In genomic region chr1:53913352-53914043, GRCh38 we compare ENCODE assay signal across 25 cellular contexts. TPM values are rescaled to one million over a fixed set of nuclear protein-coding genes. Genes with fewer than 3 reads are reported as not detected.
DNase-seq lines count a peak whose midpoint lies in the region; ATAC-seq and TF ChIP-seq lines count a peak whose summit lies in the region.
"Had no signal": no experiment of that assay in that cellular context is flagged by ENCODE, and none has a peak within 500 bp of the region (broad histone marks: within the 10 kb centered on the region; RNA-seq: fewer than 3 reads in every experiment).

No MANE protein-coding gene starts in this region.

- no peaks in the 10 kb centered on the region for H3K9me3 Mint-ChIP-seq in CD4-positive, alpha-beta T cell
- H3K9me3 Mint-ChIP-seq: CD4-positive, alpha-beta memory T cell; natural killer cell; stimulated activated naive B cell treated with anti-CD40 and anti-IgM and Interleukin-4, amounts not matched to agents 10 μg/mL and 1 μg/mL and 100 μg/mL, for 72 hours had no signal

- H3K4me1 Mint-ChIP-seq in CD4-positive, alpha-beta T cell (ENCODE audit: low read depth): no peaks in the 10 kb centered on the region
- H3K4me1 Mint-ChIP-seq: stimulated activated naive B cell treated with anti-CD40 and anti-IgM and Interleukin-4, amounts not matched to agents 10 μg/mL and 1 μg/mL and 100 μg/mL, for 72 hours had no signal

- no peaks in the 10 kb centered on the region for H3K4me1 ChIP-seq in HCT116 (ENCODE audit: control insufficient read depth in 1 of 2, insufficient read depth in 2 of 2, low read length in 2 of 2)

- no peak overlapping the region for H3K4me3 Mint-ChIP-seq in CD4-positive, alpha-beta T cell
- H3K4me3 Mint-ChIP-seq: CD4-positive, alpha-beta memory T cell; natural killer cell; stimulated activated naive B cell treated with anti-CD40 and anti-IgM and Interleukin-4, amounts not matched to agents 10 μg/mL and 1 μg/mL and 100 μg/mL, for 72 hours had no signal

- BruUV-seq in HCT116 (replicated peaks; lab: Mats Ljungman, UMichigan): no TSS peak

- TF ChIP-seq RAD21 in HCT116 (IDR thresholded peaks at IDR 0.05; ENCODE audit: low read depth): peak; percentile 42; the same call in 1 of the 2 replicates

- POLR2A ChIA-PET in CD4-positive, alpha-beta T cell (lab: Charles Lee): no interaction called here
- POLR2A ChIA-PET in HCT116 (lab: Charles Lee): no interaction called here

- no peaks in the 10 kb centered on the region for H3K9me3 ChIP-seq in CD4-positive, alpha-beta T cell (ENCODE audit: control insufficient read depth, low read length)
- H3K9me3 ChIP-seq in HCT116 (ENCODE audit: control insufficient read depth in 1 of 2, insufficient read depth in 1 of 2, low read depth in 1 of 2, low read length in 2 of 2): no peaks in the 10 kb centered on the region
- H3K9me3 ChIP-seq: MG63 had no signal

- no peak overlapping the region for H2AFZ ChIP-seq in HCT116 (ENCODE audit: low read depth, low read length, poor library complexity, severe bottlenecking)

- no peaks in the 10 kb centered on the region for H3K36me3 ChIP-seq in HCT116 (ENCODE audit: control insufficient read depth in 1 of 2, insufficient read depth in 2 of 2, low read length in 2 of 2)
- H3K36me3 ChIP-seq: cardiac muscle cell had no signal

- CTCF ChIA-PET in CD4-positive, alpha-beta T cell (lab: Charles Lee): interaction anchor here (0.9 kb wide), 1 partner anchor 46 kb away, joined by 3 read pairs; no protein-coding TSS in a partner anchor
- CTCF ChIA-PET in HCT116 (lab: Charles Lee): interaction anchor here (0.6 to 1.4 kb wide), 4 partner anchors 32 to 493 kb away, joined by 3 to 5 read pairs (median 4); partner anchors contain the start of genes IFT25 and LRRC42

- H3K27me3 ChIP-seq in CD4-positive, alpha-beta T cell (ENCODE audit: control insufficient read depth, insufficient read depth, low read length): no peaks in the 10 kb centered on the region
- H3K27me3 ChIP-seq in HCT116 (ENCODE audit: insufficient read depth, low read length): no peaks in the 10 kb centered on the region
- H3K27me3 ChIP-seq: cardiac muscle cell, MG63 had no signal

- H3K36me3 Mint-ChIP-seq in CD4-positive, alpha-beta T cell (ENCODE audit: low read depth): peaks cover 42% of the 10 kb centered on the region
- H3K36me3 Mint-ChIP-seq: natural killer cell had no signal

- DNase-seq in CD4-positive, alpha-beta T cell: no peak
- DNase-seq in HCT116 (ENCODE audit: low read depth, low spot score) (no peak), left colon (no peak), iPS-NIHi7 (ENCODE audit: extremely low spot score) (no peak)
- DNase-seq in stimulated activated CD4-positive, alpha-beta T cell treated with anti-CD3 and anti-CD28 coated beads, Interleukin-4, amount 100 ng/mL, for 1 hour: no peak
- DNase-seq: activated CD4-positive, alpha-beta T cell treated with anti-CD3 and anti-CD28 coated beads, Interleukin-2, amount 50 U/mL, for 48 hours; amygdala; CD4-positive, alpha-beta memory T cell; IMR-90; mesendoderm; MG63; natural killer cell; NCI-H1436; NCI-H226; stimulated activated naive B cell treated with anti-CD40 and anti-IgM and Interleukin-4, amounts not matched to agents 10 μg/mL and 1 μg/mL and 100 μg/mL, for 72 hours; WERI-Rb-1 had no signal

- H3K79me2 ChIP-seq in HCT116 (ENCODE audit: insufficient read depth, low read length): no peaks in the 10 kb centered on the region

- intact Hi-C loops in CD4-positive, alpha-beta T cell (cut with DNase I, micrococcal nuclease): no loop called here
- intact Hi-C loops in HCT116 (cut with micrococcal nuclease) (no loop called here), left colon (cut with DNase I, micrococcal nuclease) (no loop called here)

- no peak overlapping the region for H3K27ac ChIP-seq in CD4-positive, alpha-beta T cell (ENCODE audit: low read depth, low read length)
- H3K27ac ChIP-seq in HCT116 (ENCODE audit: low read depth, low read length): no peak overlapping the region
- H3K27ac ChIP-seq in angular gyrus (ENCODE audit: low read depth, low read length): peak overlapping the region; percentile 54
- H3K27ac ChIP-seq: cardiac muscle cell, WERI-Rb-1 had no signal

- no peaks in the 10 kb centered on the region for H3K27me3 Mint-ChIP-seq in CD4-positive, alpha-beta T cell
- H3K27me3 Mint-ChIP-seq: CD4-positive, alpha-beta memory T cell; stimulated activated naive B cell treated with anti-CD40 and anti-IgM and Interleukin-4, amounts not matched to agents 10 μg/mL and 1 μg/mL and 100 μg/mL, for 72 hours had no signal

- H3K9ac ChIP-seq in HCT116 (ENCODE audit: low read length): no peak overlapping the region

- no peaks in the 10 kb centered on the region for H4K20me1 ChIP-seq in HCT116 (ENCODE audit: insufficient read depth)

- H3K27ac Mint-ChIP-seq in CD4-positive, alpha-beta T cell: no peak overlapping the region
- H3K27ac Mint-ChIP-seq: natural killer cell; stimulated activated naive B cell treated with anti-CD40 and anti-IgM and Interleukin-4, amounts not matched to agents 10 μg/mL and 1 μg/mL and 100 μg/mL, for 72 hours had no signal

- H3K4me3 ChIP-seq in HCT116 (replicated peaks in 1 of 2; ENCODE audit: low read depth in 1 of 2, low read length in 2 of 2): no peak overlapping the region
- H3K4me3 ChIP-seq: cardiac muscle cell, MG63 had no signal

- TF ChIP-seq POLR2A in HCT116 (IDR thresholded peaks at IDR 0.05; ENCODE audit: borderline replicate concordance, extremely low read depth, insufficient read depth, insufficient read length): no peak

- no peaks in the 10 kb centered on the region for H3K9me2 ChIP-seq in HCT116 (ENCODE audit: insufficient read depth)

- no peak overlapping the region for H3K4me2 ChIP-seq in HCT116 (ENCODE audit: low read length)

- peak; percentile 39 for ATAC-seq in CD4-positive, alpha-beta T cell (ENCODE audit: poor library complexity)
- ATAC-seq in HCT116: 0 out of 2 replicates have a peak, but pooled peaks have one; percentile 42
- peak; percentile 93 for ATAC-seq in left colon
- ATAC-seq in GM21786 (IDR thresholded peaks at IDR 0.05; ENCODE audit: unreplicated experiment): no peak
- no peak for ATAC-seq in GM18861 (IDR thresholded peaks at IDR 0.05; ENCODE audit: unreplicated experiment)
- ATAC-seq: natural killer cell; stimulated activated naive B cell treated with anti-CD40 and anti-IgM and Interleukin-4, amounts not matched to agents 10 μg/mL and 1 μg/mL and 100 μg/mL, for 72 hours had no signal

- RAD21 ChIA-PET in HCT116 (lab: Charles Lee; ENCODE audit: low non-redundant PET in 1 of 2, low total read pairs in 2 of 2, uncharacterized antibody in 2 of 2, unreplicated experiment in 2 of 2): interaction anchor here in 1 of 2 experiments (1.0 kb wide), 1 partner anchor 46 kb away, joined by 3 read pairs; no protein-coding TSS in a partner anchor

- peak; percentile 15 for TF ChIP-seq CTCF in CD4-positive, alpha-beta T cell (IDR thresholded peaks at IDR 0.05)
- no peak for TF ChIP-seq CTCF in HCT116 (IDR thresholded peaks at IDR 0.05 in 2 of 3, conservative IDR thresholded peaks at IDR 0.05 in 1 of 3; ENCODE audit: borderline replicate concordance in 1 of 3, insufficient read depth in 1 of 3, low read depth in 2 of 3, low read length in 2 of 3)

TF ChIP-seq in HCT116, 20 proteins besides CTCF, POLR2A, EP300 and RAD21:
- TF ChIP-seq MAX (IDR thresholded peaks at IDR 0.05) (no peak), FOSL1 (IDR thresholded peaks at IDR 0.05; ENCODE audit: low read depth) (no peak)

RNA-seq across cellular contexts. Expression of gene DIO1, which starts 19.5 kb away (rescaled TPM):
- not detected for total RNA-seq in CD4-positive, alpha-beta T cell
- total RNA-seq in HCT116 (2021; ENCODE audit: unreplicated experiment) (not detected), left colon (under 1 TPM in 1 of 2 donors, not detected in 1; 0.31 TPM)
- 0.20 TPM in 1 of 2 replicates, not detected in the other for polyA plus RNA-seq in HCT116 (2012)
- total RNA-seq: cardiac muscle cell; CD4-positive, alpha-beta memory T cell; dermis microvascular lymphatic vessel endothelial cell; epithelial cell of proximal tubule; frontal cortex; IMR-90; natural killer cell; T-helper 2 cell treated with Interferon-gamma antibody and Interleukin-4, amounts not matched to agents 100 ng/mL and 5 ng/mL, for 36 hours had no signal
- polyA plus RNA-seq: AG04450; cardiac muscle cell; CD4-positive, alpha-beta memory T cell; IMR-90 had no signal

RNA-seq across cellular contexts. Expression of gene YIPF1, which starts 23.9 kb away (rescaled TPM):
- total RNA-seq in CD4-positive, alpha-beta T cell: 1 to 10 TPM; 4.3 to 5.5 TPM
- total RNA-seq in HCT116 (2021; ENCODE audit: unreplicated experiment) (16.4 TPM), left colon (10 to 100 TPM; 28.7 to 35.2 TPM)
- polyA plus RNA-seq in HCT116 (2012): 13.4 and 15.3 TPM in 2 replicates

RNA-seq across cellular contexts. Expression of gene IFT25, which starts 32.0 kb away (rescaled TPM):
- 10 to 100 TPM; 12.7 to 13.9 TPM for total RNA-seq in CD4-positive, alpha-beta T cell
- total RNA-seq in HCT116 (2021; ENCODE audit: unreplicated experiment) (45.1 TPM), left colon (10 to 100 TPM; 15.7 to 17.9 TPM)
- 10.1 and 19.4 TPM in 2 replicates for polyA plus RNA-seq in HCT116 (2012)

RNA-seq across cellular contexts. Expression of gene LRRC42, which starts 32.7 kb away (rescaled TPM):
- total RNA-seq in CD4-positive, alpha-beta T cell: 1 to 10 TPM; 3.9 to 5.0 TPM
- total RNA-seq in HCT116 (2021; ENCODE audit: unreplicated experiment): 62.5 TPM
- polyA plus RNA-seq in HCT116 (2012): 35.3 and 46.9 TPM in 2 replicates
- 10 to 100 TPM; 19.7 to 24.0 TPM for total RNA-seq in left colon

Comparison
In these comparisons a context has a peak if more than half of its experiments do, and no peak if none do; other contexts are left out.
1. ATAC-seq: peak in CD4-positive, alpha-beta T cell (single experiment), HCT116 (single experiment) and left colon (single experiment); none in GM21786 (single experiment) and GM18861 (single experiment).